In genomic region chr17:58520843-58521430, GRCh38 we compare ENCODE assay signal across 9 cellular contexts. TPM values are rescaled to one million over a fixed set of nuclear protein-coding genes. Genes with fewer than 3 reads are reported as not detected.
DNase-seq lines count a peak whose midpoint lies in the region; ATAC-seq and TF ChIP-seq lines count a peak whose summit lies in the region.
"Had no signal": no experiment of that assay in that cellular context is flagged by ENCODE, and none has a peak within 500 bp of the region (broad histone marks: within the 10 kb centered on the region; RNA-seq: fewer than 3 reads in every experiment).

No MANE protein-coding gene starts in this region.

- H2AFZ ChIP-seq in fibroblast of lung (ENCODE audit: low read length): no peak overlapping the region

- H3K9me3 ChIP-seq in heart right ventricle (no peaks in the 10 kb centered on the region), fibroblast of lung (ENCODE audit: control insufficient read depth, insufficient read depth, low read depth, low read length) (no peaks in the 10 kb centered on the region), upper lobe of right lung (no peaks in the 10 kb centered on the region)

- H3K79me2 ChIP-seq in fibroblast of lung (ENCODE audit: control insufficient read depth, insufficient read depth, low read length): no peaks in the 10 kb centered on the region

- no peak for ATAC-seq in heart right ventricle
- ATAC-seq in Right ventricle myocardium superior (ENCODE audit: poor library complexity): no peak
- no peak for ATAC-seq in upper lobe of right lung
- ATAC-seq in HG03159 (IDR thresholded peaks at IDR 0.05; ENCODE audit: unreplicated experiment): no peak

- no peak overlapping the region for H3K4me2 ChIP-seq in fibroblast of lung (ENCODE audit: extremely low read depth, insufficient read depth, low read length)

- H3K4me1 ChIP-seq in heart right ventricle (peaks cover 15 to 58% (median 54%) of the 10 kb centered on the region in 9 donors), fibroblast of lung (ENCODE audit: control insufficient read depth, extremely low read depth, insufficient read depth, low read length) (peaks cover 16% of the 10 kb centered on the region), upper lobe of right lung (peaks cover 17% of the 10 kb centered on the region)

- TF ChIP-seq CTCF in heart right ventricle (IDR thresholded peaks at IDR 0.05): peak in 7 of 9 donors; percentile 8 to 46 (median 26)
- peak; percentile 38 to 47 for TF ChIP-seq CTCF in fibroblast of lung (conservative IDR thresholded peaks at IDR 0.05 in 1 of 2, IDR thresholded peaks at IDR 0.05 in 1 of 2; ENCODE audit: low read depth in 1 of 2, low read length in 2 of 2)
- peak; percentile 37 for TF ChIP-seq CTCF in upper lobe of right lung (IDR thresholded peaks at IDR 0.05)

- no peak overlapping the region for H3K9ac ChIP-seq in fibroblast of lung (ENCODE audit: insufficient read depth, low read length)

- H3K27me3 ChIP-seq in heart right ventricle: no peaks in the 10 kb centered on the region
- H3K27me3 ChIP-seq in fibroblast of lung (ENCODE audit: control insufficient read depth, insufficient read depth, low read length): no peaks in the 10 kb centered on the region
- no peaks in the 10 kb centered on the region for H3K27me3 ChIP-seq in upper lobe of right lung

- no peaks in the 10 kb centered on the region for H4K20me1 ChIP-seq in fibroblast of lung (ENCODE audit: control insufficient read depth, extremely low read depth, insufficient read depth, low read length)

- H3K36me3 ChIP-seq in heart right ventricle: peaks cover 0 to 37% (median 0%) of the 10 kb centered on the region in 9 donors
- H3K36me3 ChIP-seq in fibroblast of lung (ENCODE audit: control insufficient read depth, insufficient read depth, low read length): no peaks in the 10 kb centered on the region
- no peaks in the 10 kb centered on the region for H3K36me3 ChIP-seq in upper lobe of right lung

- DNase-seq in heart right ventricle (no peak), Right ventricle myocardium superior (no peak), OCI-M1 (lab: John Stamatoyannopoulos, UW) (peak; percentile 78), fibroblast of lung (ENCODE audit: low read depth in 2 of 2) (no peak), upper lobe of right lung (no peak), GOT3 (lab: John Stamatoyannopoulos, UW) (no peak), ecto neural progenitor cell (ENCODE audit: low spot score) (no peak)
- DNase-seq: NCI-H1048 had no signal

- H3K4me3 ChIP-seq in heart right ventricle (no peak overlapping the region), fibroblast of lung (replicated peaks in 1 of 4; ENCODE audit: control extremely low read depth in 1 of 4, insufficient read depth in 1 of 4, low read depth in 3 of 4, low read length in 4 of 4) (no peak overlapping the region), upper lobe of right lung (no peak overlapping the region)

- peak overlapping the region in 8 of 10 donors; percentile 91 to 96 (median 94) for H3K27ac ChIP-seq in heart right ventricle
- H3K27ac ChIP-seq in fibroblast of lung (ENCODE audit: insufficient read depth, low read length): no peak overlapping the region
- peak overlapping the region; percentile 92 for H3K27ac ChIP-seq in upper lobe of right lung

- intact Hi-C loops in heart right ventricle (cut with DNase I): loop anchor here in 6 of 10 donors (2.0 to 10.0 kb wide), 8 partner anchors 64 to 484 kb away; partner anchors contain the start of genes RAD51C (in 3 of the 6) and TEX14 (in 3 of the 6)
- intact Hi-C loops in Right ventricle myocardium superior (cut with DNase I): loop anchor here (5.0 kb wide), 1 partner anchor 66 kb away; no protein-coding TSS in a partner anchor
- intact Hi-C loops in upper lobe of right lung (cut with DNase I): loop anchor here (10.0 kb wide), 1 partner anchor 474 kb away; no protein-coding TSS in a partner anchor

- WGBS in heart right ventricle, 2 donors: 71 to 75% methylated on average over 15 of the region's 15 CpGs

RNA-seq across cellular contexts. Expression of gene MTMR4, which starts 6.5 kb away (rescaled TPM):
- total RNA-seq in heart right ventricle (10 to 100 TPM in 9 of 10 donors, 1 to 10 TPM in 1; 8.5 to 26.6 (median 17.1) TPM), Right ventricle myocardium superior (11.3 TPM), fibroblast of lung (34.9 and 40.0 TPM in 2 replicates), upper lobe of right lung (40.9 TPM)
- polyA plus RNA-seq in heart right ventricle (10 to 100 TPM in 1 of 2 donors, 1 to 10 TPM in 1; 9.6 to 12.3 TPM), fibroblast of lung (22.1 and 24.3 TPM in 2 replicates)
- polyA plus RNA-seq in fibroblast of lung (2012): 14.2 and 15.1 TPM in 2 replicates
- polyA minus RNA-seq in fibroblast of lung (ENCODE audit: low replicate concordance): 168 and 407 TPM in 2 replicates

RNA-seq across cellular contexts. Expression of gene HSF5, which starts 32.7 kb away (rescaled TPM):
- under 1 TPM in 3 of 10 donors, not detected in 7; 0.04 to 0.14 (median 0.05) TPM for total RNA-seq in heart right ventricle
- polyA plus RNA-seq in heart right ventricle: not detected
- not detected for total RNA-seq in Right ventricle myocardium superior
- total RNA-seq in fibroblast of lung: under 0.01 TPM in 2 replicates
- not detected in 2 replicates for polyA plus RNA-seq in fibroblast of lung
- polyA plus RNA-seq in fibroblast of lung (2012): not detected in 2 replicates
- polyA minus RNA-seq in fibroblast of lung (ENCODE audit: low replicate concordance): 0.08 TPM in 1 of 2 replicates, not detected in the other
- total RNA-seq in upper lobe of right lung: 0.20 TPM
